1 cellular context compared by ENCODE assay signal in genomic region chr15:60679256-60679655, GRCh38.
TF ChIP-seq lines count a peak whose summit lies in the region.

No MANE protein-coding gene starts in this region.

TF ChIP-seq in GM23338, 12 proteins besides CTCF, POLR2A, EP300 and RAD21 (continued from another document):
- TF ChIP-seq REST (IDR thresholded peaks at IDR 0.05; ENCODE audit: unreplicated experiment) (no peak), STAT1 (IDR thresholded peaks at IDR 0.05; ENCODE audit: unreplicated experiment) (no peak)
